ENCODE assay signal across 1 cellular context in the genomic region with DNA sequence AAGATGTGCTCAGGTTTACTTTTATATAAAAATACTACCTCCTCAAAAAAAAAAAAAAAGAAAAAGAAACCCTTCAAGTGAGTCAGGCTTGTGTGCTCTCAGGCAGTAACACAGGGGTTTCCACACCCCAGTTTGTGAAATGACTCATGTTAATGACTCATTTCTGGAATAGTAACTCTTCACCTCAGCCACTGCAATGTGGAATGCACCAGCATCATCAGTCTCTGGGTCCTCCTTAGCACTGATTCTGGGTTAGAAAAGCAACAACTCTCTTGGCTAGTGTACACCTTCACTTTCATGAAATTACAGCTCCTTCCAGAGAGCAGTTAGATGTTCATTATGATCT.
TF ChIP-seq lines count a peak whose summit lies in the region.

No MANE protein-coding gene starts in this region.

TF ChIP-seq in GM12878, 131 proteins besides CTCF, POLR2A, EP300 and RAD21 (continued from another document and continues in another):
- TF ChIP-seq, protein P1, sequence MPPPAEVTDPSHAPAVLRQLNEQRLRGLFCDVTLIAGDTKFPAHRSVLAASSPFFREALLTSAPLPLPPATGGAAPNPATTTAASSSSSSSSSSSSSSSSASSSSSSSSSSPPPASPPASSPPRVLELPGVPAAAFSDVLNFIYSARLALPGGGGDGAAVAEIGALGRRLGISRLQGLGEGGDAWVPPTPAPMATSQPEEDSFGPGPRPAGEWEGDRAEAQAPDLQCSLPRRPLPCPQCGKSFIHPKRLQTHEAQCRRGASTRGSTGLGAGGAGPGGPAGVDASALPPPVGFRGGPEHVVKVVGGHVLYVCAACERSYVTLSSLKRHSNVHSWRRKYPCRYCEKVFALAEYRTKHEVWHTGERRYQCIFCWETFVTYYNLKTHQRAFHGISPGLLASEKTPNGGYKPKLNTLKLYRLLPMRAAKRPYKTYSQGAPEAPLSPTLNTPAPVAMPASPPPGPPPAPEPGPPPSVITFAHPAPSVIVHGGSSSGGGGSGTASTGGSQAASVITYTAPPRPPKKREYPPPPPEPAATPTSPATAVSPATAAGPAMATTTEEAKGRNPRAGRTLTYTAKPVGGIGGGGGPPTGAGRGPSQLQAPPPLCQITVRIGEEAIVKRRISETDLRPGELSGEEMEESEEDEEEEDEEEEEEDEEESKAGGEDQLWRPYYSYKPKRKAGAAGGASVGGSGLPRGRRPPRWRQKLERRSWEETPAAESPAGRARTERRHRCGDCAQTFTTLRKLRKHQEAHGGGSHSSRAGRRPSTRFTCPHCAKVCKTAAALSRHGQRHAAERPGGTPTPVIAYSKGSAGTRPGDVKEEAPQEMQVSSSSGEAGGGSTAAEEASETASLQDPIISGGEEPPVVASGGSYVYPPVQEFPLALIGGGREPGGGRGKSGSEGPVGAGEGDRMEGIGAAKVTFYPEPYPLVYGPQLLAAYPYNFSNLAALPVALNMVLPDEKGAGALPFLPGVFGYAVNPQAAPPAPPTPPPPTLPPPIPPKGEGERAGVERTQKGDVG (CRISPR knock-in tag; IDR thresholded peaks at IDR 0.05), result no peak
- no peak for TF ChIP-seq HDGF (IDR thresholded peaks at IDR 0.05)
- TF ChIP-seq CHD2 (IDR thresholded peaks at IDR 0.05; ENCODE audit: borderline replicate concordance, low read depth, low read length), result peak; percentile 87
- peak; percentile 74; the same call in 1 of the 2 replicates for TF ChIP-seq TCF3 (IDR thresholded peaks at IDR 0.05; ENCODE audit: borderline replicate concordance, insufficient read depth, low read depth, low read length)
- TF ChIP-seq, protein P2, sequence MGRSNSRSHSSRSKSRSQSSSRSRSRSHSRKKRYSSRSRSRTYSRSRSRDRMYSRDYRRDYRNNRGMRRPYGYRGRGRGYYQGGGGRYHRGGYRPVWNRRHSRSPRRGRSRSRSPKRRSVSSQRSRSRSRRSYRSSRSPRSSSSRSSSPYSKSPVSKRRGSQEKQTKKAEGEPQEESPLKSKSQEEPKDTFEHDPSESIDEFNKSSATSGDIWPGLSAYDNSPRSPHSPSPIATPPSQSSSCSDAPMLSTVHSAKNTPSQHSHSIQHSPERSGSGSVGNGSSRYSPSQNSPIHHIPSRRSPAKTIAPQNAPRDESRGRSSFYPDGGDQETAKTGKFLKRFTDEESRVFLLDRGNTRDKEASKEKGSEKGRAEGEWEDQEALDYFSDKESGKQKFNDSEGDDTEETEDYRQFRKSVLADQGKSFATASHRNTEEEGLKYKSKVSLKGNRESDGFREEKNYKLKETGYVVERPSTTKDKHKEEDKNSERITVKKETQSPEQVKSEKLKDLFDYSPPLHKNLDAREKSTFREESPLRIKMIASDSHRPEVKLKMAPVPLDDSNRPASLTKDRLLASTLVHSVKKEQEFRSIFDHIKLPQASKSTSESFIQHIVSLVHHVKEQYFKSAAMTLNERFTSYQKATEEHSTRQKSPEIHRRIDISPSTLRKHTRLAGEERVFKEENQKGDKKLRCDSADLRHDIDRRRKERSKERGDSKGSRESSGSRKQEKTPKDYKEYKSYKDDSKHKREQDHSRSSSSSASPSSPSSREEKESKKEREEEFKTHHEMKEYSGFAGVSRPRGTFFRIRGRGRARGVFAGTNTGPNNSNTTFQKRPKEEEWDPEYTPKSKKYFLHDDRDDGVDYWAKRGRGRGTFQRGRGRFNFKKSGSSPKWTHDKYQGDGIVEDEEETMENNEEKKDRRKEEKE (IDR thresholded peaks at IDR 0.05), result no peak
- peak; percentile 89; the same call in 1 of the 2 replicates for TF ChIP-seq EED (IDR thresholded peaks at IDR 0.05; ENCODE audit: low read depth)
- TF ChIP-seq SIX5 (IDR thresholded peaks at IDR 0.05; ENCODE audit: low read depth, low read length, severe bottlenecking), result no peak
- no peak for TF ChIP-seq MYB (IDR thresholded peaks at IDR 0.05; ENCODE audit: borderline replicate concordance, low read depth, low read length)
- TF ChIP-seq, protein P3, sequence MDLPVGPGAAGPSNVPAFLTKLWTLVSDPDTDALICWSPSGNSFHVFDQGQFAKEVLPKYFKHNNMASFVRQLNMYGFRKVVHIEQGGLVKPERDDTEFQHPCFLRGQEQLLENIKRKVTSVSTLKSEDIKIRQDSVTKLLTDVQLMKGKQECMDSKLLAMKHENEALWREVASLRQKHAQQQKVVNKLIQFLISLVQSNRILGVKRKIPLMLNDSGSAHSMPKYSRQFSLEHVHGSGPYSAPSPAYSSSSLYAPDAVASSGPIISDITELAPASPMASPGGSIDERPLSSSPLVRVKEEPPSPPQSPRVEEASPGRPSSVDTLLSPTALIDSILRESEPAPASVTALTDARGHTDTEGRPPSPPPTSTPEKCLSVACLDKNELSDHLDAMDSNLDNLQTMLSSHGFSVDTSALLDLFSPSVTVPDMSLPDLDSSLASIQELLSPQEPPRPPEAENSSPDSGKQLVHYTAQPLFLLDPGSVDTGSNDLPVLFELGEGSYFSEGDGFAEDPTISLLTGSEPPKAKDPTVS (IDR thresholded peaks at IDR 0.05; ENCODE audit: low read depth, low read length), result no peak
- peak; percentile 96; the same call in 1 of the 2 replicates for TF ChIP-seq MTA3 (IDR thresholded peaks at IDR 0.05; ENCODE audit: borderline replicate concordance, low read length)
- no peak for TF ChIP-seq MYC (IDR thresholded peaks at IDR 0.05; ENCODE audit: insufficient read depth, insufficient read length, insufficient replicate concordance, low read length, severe bottlenecking)
- TF ChIP-seq, protein P4, sequence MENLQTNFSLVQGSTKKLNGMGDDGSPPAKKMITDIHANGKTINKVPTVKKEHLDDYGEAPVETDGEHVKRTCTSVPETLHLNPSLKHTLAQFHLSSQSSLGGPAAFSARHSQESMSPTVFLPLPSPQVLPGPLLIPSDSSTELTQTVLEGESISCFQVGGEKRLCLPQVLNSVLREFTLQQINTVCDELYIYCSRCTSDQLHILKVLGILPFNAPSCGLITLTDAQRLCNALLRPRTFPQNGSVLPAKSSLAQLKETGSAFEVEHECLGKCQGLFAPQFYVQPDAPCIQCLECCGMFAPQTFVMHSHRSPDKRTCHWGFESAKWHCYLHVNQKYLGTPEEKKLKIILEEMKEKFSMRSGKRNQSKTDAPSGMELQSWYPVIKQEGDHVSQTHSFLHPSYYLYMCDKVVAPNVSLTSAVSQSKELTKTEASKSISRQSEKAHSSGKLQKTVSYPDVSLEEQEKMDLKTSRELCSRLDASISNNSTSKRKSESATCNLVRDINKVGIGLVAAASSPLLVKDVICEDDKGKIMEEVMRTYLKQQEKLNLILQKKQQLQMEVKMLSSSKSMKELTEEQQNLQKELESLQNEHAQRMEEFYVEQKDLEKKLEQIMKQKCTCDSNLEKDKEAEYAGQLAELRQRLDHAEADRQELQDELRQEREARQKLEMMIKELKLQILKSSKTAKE (IDR thresholded peaks at IDR 0.05; ENCODE audit: low read depth, poor library complexity, severe bottlenecking), result peak; percentile 92
- no peak for TF ChIP-seq CBFB (IDR thresholded peaks at IDR 0.05; ENCODE audit: low read depth)
- TF ChIP-seq ZSCAN29 (IDR thresholded peaks at IDR 0.05), result no peak
- peak; percentile 97 for TF ChIP-seq CREM (IDR thresholded peaks at IDR 0.05; ENCODE audit: low read depth)
- TF ChIP-seq KLF5 (IDR thresholded peaks at IDR 0.05; ENCODE audit: partially characterized antibody), result no peak
- TF ChIP-seq NR2F1 (conservative IDR thresholded peaks at IDR 0.05), result peak; percentile 91
- TF ChIP-seq STAT1 (conservative IDR thresholded peaks at IDR 0.05), result no peak
- no peak for TF ChIP-seq NRF1 (conservative IDR thresholded peaks at IDR 0.05; ENCODE audit: low read depth, low read length)
- TF ChIP-seq NFXL1 (IDR thresholded peaks at IDR 0.05; ENCODE audit: borderline replicate concordance), result no peak
- peak; percentile 84 to 86 for TF ChIP-seq BHLHE40 (IDR thresholded peaks at IDR 0.05; ENCODE audit: borderline replicate concordance in 1 of 2, low read depth in 2 of 2, low read length in 1 of 2)
- no peak for TF ChIP-seq ESRRA (IDR thresholded peaks at IDR 0.05; ENCODE audit: low read length)
- TF ChIP-seq, protein P5, sequence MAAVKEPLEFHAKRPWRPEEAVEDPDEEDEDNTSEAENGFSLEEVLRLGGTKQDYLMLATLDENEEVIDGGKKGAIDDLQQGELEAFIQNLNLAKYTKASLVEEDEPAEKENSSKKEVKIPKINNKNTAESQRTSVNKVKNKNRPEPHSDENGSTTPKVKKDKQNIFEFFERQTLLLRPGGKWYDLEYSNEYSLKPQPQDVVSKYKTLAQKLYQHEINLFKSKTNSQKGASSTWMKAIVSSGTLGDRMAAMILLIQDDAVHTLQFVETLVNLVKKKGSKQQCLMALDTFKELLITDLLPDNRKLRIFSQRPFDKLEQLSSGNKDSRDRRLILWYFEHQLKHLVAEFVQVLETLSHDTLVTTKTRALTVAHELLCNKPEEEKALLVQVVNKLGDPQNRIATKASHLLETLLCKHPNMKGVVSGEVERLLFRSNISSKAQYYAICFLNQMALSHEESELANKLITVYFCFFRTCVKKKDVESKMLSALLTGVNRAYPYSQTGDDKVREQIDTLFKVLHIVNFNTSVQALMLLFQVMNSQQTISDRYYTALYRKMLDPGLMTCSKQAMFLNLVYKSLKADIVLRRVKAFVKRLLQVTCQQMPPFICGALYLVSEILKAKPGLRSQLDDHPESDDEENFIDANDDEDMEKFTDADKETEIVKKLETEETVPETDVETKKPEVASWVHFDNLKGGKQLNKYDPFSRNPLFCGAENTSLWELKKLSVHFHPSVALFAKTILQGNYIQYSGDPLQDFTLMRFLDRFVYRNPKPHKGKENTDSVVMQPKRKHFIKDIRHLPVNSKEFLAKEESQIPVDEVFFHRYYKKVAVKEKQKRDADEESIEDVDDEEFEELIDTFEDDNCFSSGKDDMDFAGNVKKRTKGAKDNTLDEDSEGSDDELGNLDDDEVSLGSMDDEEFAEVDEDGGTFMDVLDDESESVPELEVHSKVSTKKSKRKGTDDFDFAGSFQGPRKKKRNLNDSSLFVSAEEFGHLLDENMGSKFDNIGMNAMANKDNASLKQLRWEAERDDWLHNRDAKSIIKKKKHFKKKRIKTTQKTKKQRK (IDR thresholded peaks at IDR 0.05; ENCODE audit: low read depth, low read length), result no peak
- peak; percentile 99 for TF ChIP-seq RFX5 (IDR thresholded peaks at IDR 0.05; ENCODE audit: low read depth, low read length)
- no peak for TF ChIP-seq KDM1A (IDR thresholded peaks at IDR 0.05; ENCODE audit: borderline replicate concordance)
- peak; percentile 96 for TF ChIP-seq FOXM1 (IDR thresholded peaks at IDR 0.05; ENCODE audit: low read depth, low read length)
- peak in 1 of 2 experiments; percentile 55; a peak in 1 of 4 replicates for TF ChIP-seq ETV6 (conservative IDR thresholded peaks at IDR 0.05 in 1 of 2, IDR thresholded peaks at IDR 0.05 in 1 of 2; ENCODE audit: borderline replicate concordance in 1 of 2, low read depth in 1 of 2)
- peak; percentile 98 for TF ChIP-seq DPF2 (IDR thresholded peaks at IDR 0.05)
- peak; percentile 65; the same call in 1 of the 2 replicates for TF ChIP-seq TCF12 (IDR thresholded peaks at IDR 0.05; ENCODE audit: low read depth, low read length)
- TF ChIP-seq ASH2L (IDR thresholded peaks at IDR 0.05; ENCODE audit: borderline replicate concordance, low read depth), result no peak
- peak; percentile 67 to 88; a peak in 2 of 4 replicates for TF ChIP-seq CEBPB (IDR thresholded peaks at IDR 0.05; ENCODE audit: borderline replicate concordance in 1 of 2, low read depth in 2 of 2, low read length in 2 of 2)
- TF ChIP-seq, protein P6, sequence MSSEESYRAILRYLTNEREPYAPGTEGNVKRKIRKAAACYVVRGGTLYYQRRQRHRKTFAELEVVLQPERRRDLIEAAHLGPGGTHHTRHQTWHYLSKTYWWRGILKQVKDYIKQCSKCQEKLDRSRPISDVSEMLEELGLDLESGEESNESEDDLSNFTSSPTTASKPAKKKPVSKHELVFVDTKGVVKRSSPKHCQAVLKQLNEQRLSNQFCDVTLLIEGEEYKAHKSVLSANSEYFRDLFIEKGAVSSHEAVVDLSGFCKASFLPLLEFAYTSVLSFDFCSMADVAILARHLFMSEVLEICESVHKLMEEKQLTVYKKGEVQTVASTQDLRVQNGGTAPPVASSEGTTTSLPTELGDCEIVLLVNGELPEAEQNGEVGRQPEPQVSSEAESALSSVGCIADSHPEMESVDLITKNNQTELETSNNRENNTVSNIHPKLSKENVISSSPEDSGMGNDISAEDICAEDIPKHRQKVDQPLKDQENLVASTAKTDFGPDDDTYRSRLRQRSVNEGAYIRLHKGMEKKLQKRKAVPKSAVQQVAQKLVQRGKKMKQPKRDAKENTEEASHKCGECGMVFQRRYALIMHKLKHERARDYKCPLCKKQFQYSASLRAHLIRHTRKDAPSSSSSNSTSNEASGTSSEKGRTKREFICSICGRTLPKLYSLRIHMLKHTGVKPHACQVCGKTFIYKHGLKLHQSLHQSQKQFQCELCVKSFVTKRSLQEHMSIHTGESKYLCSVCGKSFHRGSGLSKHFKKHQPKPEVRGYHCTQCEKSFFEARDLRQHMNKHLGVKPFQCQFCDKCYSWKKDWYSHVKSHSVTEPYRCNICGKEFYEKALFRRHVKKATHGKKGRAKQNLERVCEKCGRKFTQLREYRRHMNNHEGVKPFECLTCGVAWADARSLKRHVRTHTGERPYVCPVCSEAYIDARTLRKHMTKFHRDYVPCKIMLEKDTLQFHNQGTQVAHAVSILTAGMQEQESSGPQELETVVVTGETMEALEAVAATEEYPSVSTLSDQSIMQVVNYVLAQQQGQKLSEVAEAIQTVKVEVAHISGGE (CRISPR knock-in tag; IDR thresholded peaks at IDR 0.05), result no peak
- peak; percentile 97 for TF ChIP-seq PAX5 (IDR thresholded peaks at IDR 0.05; ENCODE audit: borderline replicate concordance, low read depth, low read length)
- TF ChIP-seq PML (IDR thresholded peaks at IDR 0.05; ENCODE audit: low read length), result peak; percentile 86
- TF ChIP-seq, protein P7, sequence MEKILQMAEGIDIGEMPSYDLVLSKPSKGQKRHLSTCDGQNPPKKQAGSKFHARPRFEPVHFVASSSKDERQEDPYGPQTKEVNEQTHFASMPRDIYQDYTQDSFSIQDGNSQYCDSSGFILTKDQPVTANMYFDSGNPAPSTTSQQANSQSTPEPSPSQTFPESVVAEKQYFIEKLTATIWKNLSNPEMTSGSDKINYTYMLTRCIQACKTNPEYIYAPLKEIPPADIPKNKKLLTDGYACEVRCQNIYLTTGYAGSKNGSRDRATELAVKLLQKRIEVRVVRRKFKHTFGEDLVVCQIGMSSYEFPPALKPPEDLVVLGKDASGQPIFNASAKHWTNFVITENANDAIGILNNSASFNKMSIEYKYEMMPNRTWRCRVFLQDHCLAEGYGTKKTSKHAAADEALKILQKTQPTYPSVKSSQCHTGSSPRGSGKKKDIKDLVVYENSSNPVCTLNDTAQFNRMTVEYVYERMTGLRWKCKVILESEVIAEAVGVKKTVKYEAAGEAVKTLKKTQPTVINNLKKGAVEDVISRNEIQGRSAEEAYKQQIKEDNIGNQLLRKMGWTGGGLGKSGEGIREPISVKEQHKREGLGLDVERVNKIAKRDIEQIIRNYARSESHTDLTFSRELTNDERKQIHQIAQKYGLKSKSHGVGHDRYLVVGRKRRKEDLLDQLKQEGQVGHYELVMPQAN (conservative IDR thresholded peaks at IDR 0.05), result no peak
